23 cellular contexts compared by ENCODE assay signal in the genomic region with DNA sequence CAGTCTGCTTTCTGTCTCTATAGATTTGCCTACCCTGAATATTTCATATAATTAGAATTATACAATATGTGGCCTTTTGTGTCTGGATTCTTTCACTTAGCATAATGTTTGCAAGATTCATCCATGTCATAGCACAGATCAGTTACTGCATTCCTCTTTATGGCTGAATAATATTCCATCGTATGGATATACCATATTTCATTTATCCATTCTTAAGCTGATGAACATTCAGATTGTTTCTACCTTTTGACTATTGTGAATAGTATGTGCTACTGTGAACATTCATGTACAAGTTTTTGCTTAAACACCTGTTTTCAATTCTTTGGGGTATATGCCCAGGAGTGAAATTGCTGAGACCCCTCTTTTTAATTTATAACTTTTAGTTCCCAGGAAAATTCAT. TPM values are rescaled to one million over a fixed set of nuclear protein-coding genes. Genes with fewer than 3 reads are reported as not detected.
A peak's percentile ranks its signal among the peaks of the same experiment; 100 is the strongest.
DNase-seq lines count a peak whose midpoint lies in the region; ATAC-seq and TF ChIP-seq lines count a peak whose summit lies in the region.
"Had no signal": no experiment of that assay in that cellular context is flagged by ENCODE, and none has a peak within 500 bp of the region (broad histone marks: within the 10 kb centered on the region; RNA-seq: fewer than 3 reads in every experiment).

No MANE protein-coding gene starts in this region.

- no peak overlapping the region for H3K4me3 ChIP-seq in SK-N-SH (ENCODE audit: low read depth in 2 of 2, low read length in 1 of 2)
- H3K4me3 ChIP-seq in SJCRH30: no peak overlapping the region
- no peak overlapping the region for H3K4me3 ChIP-seq in parathyroid adenoma (ENCODE audit: low read depth, low read length)
- H3K4me3 ChIP-seq: BLaER1, GM12878 had no signal

- H3K79me2 ChIP-seq in SK-N-SH (ENCODE audit: insufficient read depth): no peaks in the 10 kb centered on the region
- no peaks in the 10 kb centered on the region for H3K79me2 ChIP-seq in parathyroid adenoma

- TF ChIP-seq RAD21 in SK-N-SH (IDR thresholded peaks at IDR 0.05; ENCODE audit: low read length): no peak

- H3K9ac ChIP-seq in SK-N-SH (no peak overlapping the region), parathyroid adenoma (no peak overlapping the region)
- H3K9ac ChIP-seq: BLaER1 had no signal

- H3K4me1 ChIP-seq in SK-N-SH (ENCODE audit: control insufficient read depth in 1 of 2, insufficient read depth in 2 of 2, low read depth in 1 of 2, low read length in 1 of 2): peaks cover 0 to 3% of the 10 kb centered on the region in 2 experiments; a peak in 1 of 4 replicates
- peaks cover 15% of the 10 kb centered on the region for H3K4me1 ChIP-seq in SJCRH30
- H3K4me1 ChIP-seq in parathyroid adenoma: peaks cover 38% of the 10 kb centered on the region
- H3K4me1 ChIP-seq: BE2C had no signal

- POLR2A ChIA-PET in SK-N-SH (lab: Yijun Ruan, JAX): no interaction called here

- DNase-seq in SK-N-SH (no peak), SJCRH30 (no peak), NK-92 (lab: John Stamatoyannopoulos, UW; ENCODE audit: unreplicated experiment) (no peak), NCI-H526 treated with DMSO at 0.1 percent for 48 hours (lab: John Stamatoyannopoulos, UW) (no peak)
- DNase-seq: ACHN; BE2C; C1 segment of cervical spinal cord; CD4-positive, alpha-beta memory T cell; CD4-positive, CD25-positive, alpha-beta regulatory T cell; CD8-positive, alpha-beta memory T cell; COR-L47; DMS 273 treated with DMSO at 0.1 percent for 48 hours; DMS153; DMS53; DMS79; DND-41; EL; GDM1 had no signal

- no peaks in the 10 kb centered on the region for H4K20me1 ChIP-seq in SK-N-SH (ENCODE audit: insufficient read depth)
- H4K20me1 ChIP-seq: BLaER1 had no signal

- ATAC-seq in SK-N-SH treated with all-trans-retinoic acid at 6 μM for 48 hours: no peak
- ATAC-seq: GM12878 had no signal

- H3K36me3 ChIP-seq in SK-N-SH (replicated peaks in 1 of 2; ENCODE audit: control insufficient read depth in 1 of 2, insufficient read depth in 2 of 2, low read length in 1 of 2) (no peaks in the 10 kb centered on the region), SJCRH30 (no peaks in the 10 kb centered on the region), parathyroid adenoma (ENCODE audit: control insufficient read depth, insufficient read depth, low read length) (no peaks in the 10 kb centered on the region)
- H3K36me3 ChIP-seq: BE2C, BLaER1 had no signal

- TF ChIP-seq CTCF in SK-N-SH (IDR thresholded peaks at IDR 0.05) (no peak), parathyroid adenoma (IDR thresholded peaks at IDR 0.05) (no peak)

- H2AFZ ChIP-seq in SK-N-SH (ENCODE audit: low read depth) (no peak overlapping the region), parathyroid adenoma (peak overlapping the region; percentile 63)

- no peak overlapping the region for H3K27ac ChIP-seq in SK-N-SH (ENCODE audit: low read depth in 2 of 2, low read length in 1 of 2)
- H3K27ac ChIP-seq in SJCRH30: peak overlapping the region; percentile 39
- peak overlapping the region; percentile 68 for H3K27ac ChIP-seq in parathyroid adenoma
- H3K27ac ChIP-seq: 22Rv1, BLaER1 had no signal

- H3K27me3 ChIP-seq in SK-N-SH (ENCODE audit: insufficient read depth) (no peaks in the 10 kb centered on the region; the same call in 1 of the 2 replicates), SJCRH30 (no peaks in the 10 kb centered on the region), parathyroid adenoma (ENCODE audit: control insufficient read depth, insufficient read depth, low read length) (no peaks in the 10 kb centered on the region)
- H3K27me3 ChIP-seq: BE2C, BLaER1 had no signal

- 60% methylated on average over 1 of the region's 1 CpG for WGBS in SK-N-SH (ENCODE audit: low lambda C conversion rate)

- no peaks in the 10 kb centered on the region for H3K9me2 ChIP-seq in SK-N-SH

- TF ChIP-seq EP300 in SK-N-SH (IDR thresholded peaks at IDR 0.05; ENCODE audit: borderline replicate concordance in 1 of 2, low read depth in 1 of 2, low read length in 1 of 2): no peak

- H3K4me2 ChIP-seq in SK-N-SH: no peak overlapping the region
- no peak overlapping the region for H3K4me2 ChIP-seq in parathyroid adenoma (ENCODE audit: low read length)
- H3K4me2 ChIP-seq: BLaER1 had no signal

- H3K9me3 ChIP-seq in SK-N-SH (peaks cover 17% of the 10 kb centered on the region; the same call in 1 of the 2 replicates), SJCRH30 (replicated peaks) (peaks cover 5% of the 10 kb centered on the region), parathyroid adenoma (ENCODE audit: control insufficient read depth, low read length) (no peaks in the 10 kb centered on the region)
- H3K9me3 ChIP-seq: BE2C had no signal

- peaks cover 4% of the 10 kb centered on the region for H3F3A ChIP-seq in SK-N-SH (replicated peaks; ENCODE audit: insufficient read depth)

- CTCF ChIA-PET in SK-N-SH (lab: Yijun Ruan, JAX): interaction anchor here (1.4 kb wide), 1 partner anchor 13 kb away, joined by 5 read pairs; no protein-coding TSS in a partner anchor

TF ChIP-seq in SK-N-SH treated with all-trans-retinoic acid at 6 μM for 48 hours, 23 proteins besides CTCF, POLR2A, EP300 and RAD21 (continues in another document):
- TF ChIP-seq ZNF70 (CRISPR knock-in tag; IDR thresholded peaks at IDR 0.05): no peak
- TF ChIP-seq, protein P1, sequence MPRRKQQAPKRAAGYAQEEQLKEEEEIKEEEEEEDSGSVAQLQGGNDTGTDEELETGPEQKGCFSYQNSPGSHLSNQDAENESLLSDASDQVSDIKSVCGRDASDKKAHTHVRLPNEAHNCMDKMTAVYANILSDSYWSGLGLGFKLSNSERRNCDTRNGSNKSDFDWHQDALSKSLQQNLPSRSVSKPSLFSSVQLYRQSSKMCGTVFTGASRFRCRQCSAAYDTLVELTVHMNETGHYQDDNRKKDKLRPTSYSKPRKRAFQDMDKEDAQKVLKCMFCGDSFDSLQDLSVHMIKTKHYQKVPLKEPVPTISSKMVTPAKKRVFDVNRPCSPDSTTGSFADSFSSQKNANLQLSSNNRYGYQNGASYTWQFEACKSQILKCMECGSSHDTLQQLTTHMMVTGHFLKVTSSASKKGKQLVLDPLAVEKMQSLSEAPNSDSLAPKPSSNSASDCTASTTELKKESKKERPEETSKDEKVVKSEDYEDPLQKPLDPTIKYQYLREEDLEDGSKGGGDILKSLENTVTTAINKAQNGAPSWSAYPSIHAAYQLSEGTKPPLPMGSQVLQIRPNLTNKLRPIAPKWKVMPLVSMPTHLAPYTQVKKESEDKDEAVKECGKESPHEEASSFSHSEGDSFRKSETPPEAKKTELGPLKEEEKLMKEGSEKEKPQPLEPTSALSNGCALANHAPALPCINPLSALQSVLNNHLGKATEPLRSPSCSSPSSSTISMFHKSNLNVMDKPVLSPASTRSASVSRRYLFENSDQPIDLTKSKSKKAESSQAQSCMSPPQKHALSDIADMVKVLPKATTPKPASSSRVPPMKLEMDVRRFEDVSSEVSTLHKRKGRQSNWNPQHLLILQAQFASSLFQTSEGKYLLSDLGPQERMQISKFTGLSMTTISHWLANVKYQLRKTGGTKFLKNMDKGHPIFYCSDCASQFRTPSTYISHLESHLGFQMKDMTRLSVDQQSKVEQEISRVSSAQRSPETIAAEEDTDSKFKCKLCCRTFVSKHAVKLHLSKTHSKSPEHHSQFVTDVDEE (CRISPR knock-in tag; IDR thresholded peaks at IDR 0.05): no peak

TF ChIP-seq in SK-N-SH, 30 proteins besides CTCF, POLR2A, EP300 and RAD21 (continues in another document):
- TF ChIP-seq FOXM1 (IDR thresholded peaks at IDR 0.05; ENCODE audit: low read depth) (no peak), RFX5 (IDR thresholded peaks at IDR 0.05; ENCODE audit: low read length) (no peak), GABPA (IDR thresholded peaks at IDR 0.05; ENCODE audit: low read depth) (no peak), RCOR1 (IDR thresholded peaks at IDR 0.05; ENCODE audit: low read length) (no peak), YY1 (IDR thresholded peaks at IDR 0.05; ENCODE audit: low read depth) (no peak)
- TF ChIP-seq, protein P2, sequence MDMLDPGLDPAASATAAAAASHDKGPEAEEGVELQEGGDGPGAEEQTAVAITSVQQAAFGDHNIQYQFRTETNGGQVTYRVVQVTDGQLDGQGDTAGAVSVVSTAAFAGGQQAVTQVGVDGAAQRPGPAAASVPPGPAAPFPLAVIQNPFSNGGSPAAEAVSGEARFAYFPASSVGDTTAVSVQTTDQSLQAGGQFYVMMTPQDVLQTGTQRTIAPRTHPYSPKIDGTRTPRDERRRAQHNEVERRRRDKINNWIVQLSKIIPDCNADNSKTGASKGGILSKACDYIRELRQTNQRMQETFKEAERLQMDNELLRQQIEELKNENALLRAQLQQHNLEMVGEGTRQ (IDR thresholded peaks at IDR 0.05; ENCODE audit: borderline replicate concordance, low read depth, low read length): no peak
- TF ChIP-seq, protein P3, sequence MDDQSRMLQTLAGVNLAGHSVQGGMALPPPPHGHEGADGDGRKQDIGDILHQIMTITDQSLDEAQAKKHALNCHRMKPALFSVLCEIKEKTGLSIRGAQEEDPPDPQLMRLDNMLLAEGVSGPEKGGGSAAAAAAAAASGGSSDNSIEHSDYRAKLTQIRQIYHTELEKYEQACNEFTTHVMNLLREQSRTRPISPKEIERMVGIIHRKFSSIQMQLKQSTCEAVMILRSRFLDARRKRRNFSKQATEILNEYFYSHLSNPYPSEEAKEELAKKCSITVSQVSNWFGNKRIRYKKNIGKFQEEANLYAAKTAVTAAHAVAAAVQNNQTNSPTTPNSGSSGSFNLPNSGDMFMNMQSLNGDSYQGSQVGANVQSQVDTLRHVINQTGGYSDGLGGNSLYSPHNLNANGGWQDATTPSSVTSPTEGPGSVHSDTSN (IDR thresholded peaks at IDR 0.05): no peak

RNA-seq across cellular contexts. Expression of a gene that starts 49.4 kb away (rescaled TPM):
- 24.1 and 25.5 TPM in 2 replicates for polyA plus RNA-seq in SK-N-SH (2012; rRNA removed)
- polyA plus RNA-seq in SK-N-SH (2012; cell fraction: cytosol; rRNA removed): 23.2 and 23.5 TPM in 2 replicates
- 25.7 and 34.7 TPM in 2 replicates for polyA plus RNA-seq in SK-N-SH (2012; cell fraction: nucleus; rRNA removed)
- total RNA-seq in SJCRH30 (2014; rRNA removed; shearing (Covaris generic)): 73.7 and 76.6 TPM in 2 replicates

Comparison
In these comparisons a context has a peak if more than half of its experiments do, and no peak if none do; other contexts are left out.
1. H3K27ac ChIP-seq: peak in SJCRH30 (single experiment) and parathyroid adenoma (single experiment); none in SK-N-SH (0 of 2).